In the genomic region with DNA sequence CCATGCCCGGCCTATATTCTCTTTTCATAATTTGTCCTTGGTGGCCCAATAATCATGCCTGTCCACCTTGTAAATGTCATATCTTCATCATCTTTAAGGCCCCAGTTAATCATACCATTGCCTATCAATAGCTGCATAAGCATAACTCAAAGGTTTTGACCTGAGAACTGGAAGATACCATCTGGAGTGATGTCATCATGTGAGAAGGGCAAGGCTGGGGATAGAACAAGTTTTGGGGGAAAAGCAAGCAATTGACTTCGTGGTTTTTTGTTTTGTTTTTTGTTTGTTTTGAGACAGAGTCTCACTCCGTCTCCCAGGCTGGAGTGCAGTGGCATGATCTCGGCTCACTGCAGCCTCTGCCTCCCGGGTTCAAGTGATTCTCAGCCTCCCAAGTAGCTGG, we compare ENCODE assay signal across 19 cellular contexts. TPM values are rescaled to one million over a fixed set of nuclear protein-coding genes. Genes with fewer than 3 reads are reported as not detected.
DNase-seq lines count a peak whose midpoint lies in the region; ATAC-seq and TF ChIP-seq lines count a peak whose summit lies in the region.
"Had no signal": no experiment of that assay in that cellular context is flagged by ENCODE, and none has a peak within 500 bp of the region (broad histone marks: within the 10 kb centered on the region; RNA-seq: fewer than 3 reads in every experiment).

No MANE protein-coding gene starts in this region.

- intact Hi-C loops in activated CD4-positive, alpha-beta T cell treated with anti-CD3 and anti-CD28 coated beads for 36 hours (cut with DNase I, micrococcal nuclease): loop anchor here in 1 of 2 experiments (10.0 kb wide), 1 partner anchor 896 kb away; no protein-coding TSS in a partner anchor
- intact Hi-C loops in CD4-positive, alpha-beta T cell (cut with DNase I, micrococcal nuclease): no loop called here
- intact Hi-C loops in activated CD8-positive, alpha-beta T cell treated with anti-CD3 and anti-CD28 coated beads for 36 hours (cut with micrococcal nuclease): no loop called here
- intact Hi-C loops in dendritic cell treated with granulocyte-macrophage colony-stimulating factor and Interleukin-4, amounts not matched to agents 40 ng/mL and 50 ng/mL, for 4 days (cut with micrococcal nuclease): no loop called here
- intact Hi-C loops in uterus (cut with DNase I; ENCODE audit: low total_unique reads): no loop called here

- no peak for TF ChIP-seq POLR2A in uterus (IDR thresholded peaks at IDR 0.05)

- no peaks in the 10 kb centered on the region for H3K9me3 Mint-ChIP-seq in activated CD4-positive, alpha-beta T cell treated with anti-CD3 and anti-CD28 coated beads for 36 hours (ENCODE audit: low read depth)
- no peaks in the 10 kb centered on the region for H3K9me3 Mint-ChIP-seq in CD4-positive, alpha-beta T cell
- no peaks in the 10 kb centered on the region for H3K9me3 Mint-ChIP-seq in activated CD8-positive, alpha-beta T cell treated with anti-CD3 and anti-CD28 coated beads for 36 hours
- no peaks in the 10 kb centered on the region for H3K9me3 Mint-ChIP-seq in dendritic cell treated with granulocyte-macrophage colony-stimulating factor and Interleukin-4, amounts not matched to agents 40 ng/mL and 50 ng/mL, for 4 days

- H3K27me3 ChIP-seq in CD4-positive, alpha-beta T cell (ENCODE audit: control insufficient read depth, insufficient read depth, low read length): no peaks in the 10 kb centered on the region
- no peaks in the 10 kb centered on the region for H3K27me3 ChIP-seq in uterus
- H3K27me3 ChIP-seq: BE2C, Peyer's patch had no signal

- no peak overlapping the region for H3K27ac ChIP-seq in CD4-positive, alpha-beta T cell (ENCODE audit: low read depth, low read length)
- no peak overlapping the region for H3K27ac ChIP-seq in uterus
- H3K27ac ChIP-seq: 22Rv1, Peyer's patch had no signal

- peak overlapping the region; percentile 90 for H3K27ac Mint-ChIP-seq in activated CD4-positive, alpha-beta T cell treated with anti-CD3 and anti-CD28 coated beads for 36 hours
- peak overlapping the region; percentile 96 for H3K27ac Mint-ChIP-seq in CD4-positive, alpha-beta T cell
- H3K27ac Mint-ChIP-seq in activated CD8-positive, alpha-beta T cell treated with anti-CD3 and anti-CD28 coated beads for 36 hours: peak overlapping the region; percentile 89
- peak overlapping the region; percentile 57 for H3K27ac Mint-ChIP-seq in dendritic cell treated with granulocyte-macrophage colony-stimulating factor and Interleukin-4, amounts not matched to agents 40 ng/mL and 50 ng/mL, for 4 days

- TF ChIP-seq CTCF in CD4-positive, alpha-beta T cell (IDR thresholded peaks at IDR 0.05): no peak
- TF ChIP-seq CTCF in activated CD8-positive, alpha-beta T cell treated with anti-CD3 and anti-CD28 coated beads for 36 hours (IDR thresholded peaks at IDR 0.05): no peak
- TF ChIP-seq CTCF in uterus (IDR thresholded peaks at IDR 0.05): no peak

- ATAC-seq in activated CD4-positive, alpha-beta T cell treated with anti-CD3 and anti-CD28 coated beads for 36 hours: no peak
- ATAC-seq in CD4-positive, alpha-beta T cell (ENCODE audit: poor library complexity): no peak
- ATAC-seq in activated CD8-positive, alpha-beta T cell treated with anti-CD3 and anti-CD28 coated beads for 36 hours: no peak
- ATAC-seq: Right ventricle myocardium inferior had no signal

- peaks cover 77% of the 10 kb centered on the region for H3K36me3 Mint-ChIP-seq in activated CD4-positive, alpha-beta T cell treated with anti-CD3 and anti-CD28 coated beads for 36 hours (ENCODE audit: low read depth)
- peaks cover 78% of the 10 kb centered on the region for H3K36me3 Mint-ChIP-seq in CD4-positive, alpha-beta T cell (ENCODE audit: low read depth)
- H3K36me3 Mint-ChIP-seq in activated CD8-positive, alpha-beta T cell treated with anti-CD3 and anti-CD28 coated beads for 36 hours (ENCODE audit: low read depth): peaks cover 75% of the 10 kb centered on the region
- H3K36me3 Mint-ChIP-seq in dendritic cell treated with granulocyte-macrophage colony-stimulating factor and Interleukin-4, amounts not matched to agents 40 ng/mL and 50 ng/mL, for 4 days (ENCODE audit: low read depth): peaks cover 60% of the 10 kb centered on the region

- peaks cover 0 to 6% of the 10 kb centered on the region in 2 donors for H3K4me1 ChIP-seq in uterus
- H3K4me1 ChIP-seq: BE2C had no signal

- H3K36me3 ChIP-seq in uterus: no peaks in the 10 kb centered on the region
- H3K36me3 ChIP-seq: BE2C had no signal

- H3K9me3 ChIP-seq in CD4-positive, alpha-beta T cell (ENCODE audit: control insufficient read depth, low read length): no peaks in the 10 kb centered on the region
- H3K9me3 ChIP-seq in uterus: no peaks in the 10 kb centered on the region
- H3K9me3 ChIP-seq: BE2C, Peyer's patch had no signal

- no peak overlapping the region for H3K4me3 Mint-ChIP-seq in activated CD4-positive, alpha-beta T cell treated with anti-CD3 and anti-CD28 coated beads for 36 hours
- peak overlapping the region; percentile 12 for H3K4me3 Mint-ChIP-seq in CD4-positive, alpha-beta T cell
- H3K4me3 Mint-ChIP-seq in activated CD8-positive, alpha-beta T cell treated with anti-CD3 and anti-CD28 coated beads for 36 hours: no peak overlapping the region
- no peak overlapping the region for H3K4me3 Mint-ChIP-seq in dendritic cell treated with granulocyte-macrophage colony-stimulating factor and Interleukin-4, amounts not matched to agents 40 ng/mL and 50 ng/mL, for 4 days

- no peak for DNase-seq in activated CD4-positive, alpha-beta T cell treated with anti-CD3 and anti-CD28 coated beads for 36 hours
- DNase-seq in activated CD4-positive, alpha-beta T cell treated with anti-CD3 and anti-CD28 coated beads for 4 hours: no peak
- no peak for DNase-seq in CD4-positive, alpha-beta T cell
- DNase-seq in activated CD8-positive, alpha-beta T cell treated with anti-CD3 and anti-CD28 coated beads for 36 hours: no peak
- DNase-seq in uterus: no peak
- no peak for DNase-seq in NCI-H446 (lab: John Stamatoyannopoulos, UW)
- no peak for DNase-seq in H4 (ENCODE audit: low spot score)
- DNase-seq: BE2C, DMS79 treated with DMSO at 0.1 percent for 48 hours, HCEC 1CT, KBM-7, NCI-H1048, NCI-H1436 treated with DMSO at 0.1 percent for 48 hours, NCI-H2081 treated with DMSO at 0.1 percent for 48 hours, NCI-H524, Peyer's patch had no signal

- H3K27me3 Mint-ChIP-seq in activated CD4-positive, alpha-beta T cell treated with anti-CD3 and anti-CD28 coated beads for 36 hours: no peaks in the 10 kb centered on the region
- no peaks in the 10 kb centered on the region for H3K27me3 Mint-ChIP-seq in CD4-positive, alpha-beta T cell
- H3K27me3 Mint-ChIP-seq in activated CD8-positive, alpha-beta T cell treated with anti-CD3 and anti-CD28 coated beads for 36 hours: no peaks in the 10 kb centered on the region
- H3K27me3 Mint-ChIP-seq in dendritic cell treated with granulocyte-macrophage colony-stimulating factor and Interleukin-4, amounts not matched to agents 40 ng/mL and 50 ng/mL, for 4 days: no peaks in the 10 kb centered on the region

- H3K4me3 ChIP-seq in uterus: no peak overlapping the region
- H3K4me3 ChIP-seq: Peyer's patch had no signal

- peaks cover 84% of the 10 kb centered on the region for H3K4me1 Mint-ChIP-seq in activated CD4-positive, alpha-beta T cell treated with anti-CD3 and anti-CD28 coated beads for 36 hours
- H3K4me1 Mint-ChIP-seq in CD4-positive, alpha-beta T cell (ENCODE audit: low read depth): peaks cover 83% of the 10 kb centered on the region
- peaks cover 76% of the 10 kb centered on the region for H3K4me1 Mint-ChIP-seq in activated CD8-positive, alpha-beta T cell treated with anti-CD3 and anti-CD28 coated beads for 36 hours (ENCODE audit: low read depth)
- H3K4me1 Mint-ChIP-seq in dendritic cell treated with granulocyte-macrophage colony-stimulating factor and Interleukin-4, amounts not matched to agents 40 ng/mL and 50 ng/mL, for 4 days (ENCODE audit: low read depth): peaks cover 60% of the 10 kb centered on the region

- POLR2A ChIA-PET in activated CD4-positive, alpha-beta T cell treated with anti-CD3 and anti-CD28 coated beads for 36 hours (lab: Charles Lee): no interaction called here
- POLR2A ChIA-PET in CD4-positive, alpha-beta T cell (lab: Charles Lee): interaction anchor here (2.9 to 4.5 kb wide), 3 partner anchors 11 to 17 kb away, joined by 19 to 45 read pairs (median 29); a partner anchor contains a TSS
- POLR2A ChIA-PET in activated CD8-positive, alpha-beta T cell treated with anti-CD3 and anti-CD28 coated beads for 36 hours (lab: Charles Lee): interaction anchor here (0.6 to 1.8 kb wide), 2 partner anchors 40 to 629 kb away, joined by 3 to 6 read pairs; no protein-coding TSS in a partner anchor

- CTCF ChIA-PET in activated CD4-positive, alpha-beta T cell treated with anti-CD3 and anti-CD28 coated beads for 36 hours (lab: Charles Lee): no interaction called here
- CTCF ChIA-PET in CD4-positive, alpha-beta T cell (lab: Charles Lee): no interaction called here
- CTCF ChIA-PET in activated CD8-positive, alpha-beta T cell treated with anti-CD3 and anti-CD28 coated beads for 36 hours (lab: Charles Lee): interaction anchor here (1.1 to 2.8 kb wide), 2 partner anchors 36 to 242 kb away, joined by 3 to 9 read pairs; no protein-coding TSS in a partner anchor

RNA-seq across cellular contexts. Expression of a gene that starts 6.2 kb away (rescaled TPM):
- 10 to 100 TPM; 29.2 to 32.0 TPM for total RNA-seq in activated CD4-positive, alpha-beta T cell treated with anti-CD3 and anti-CD28 coated beads for 36 hours
- 10 to 100 TPM; 19.2 to 19.3 TPM for total RNA-seq in CD4-positive, alpha-beta T cell
- total RNA-seq in activated CD8-positive, alpha-beta T cell treated with anti-CD3 and anti-CD28 coated beads for 36 hours: 10 to 100 TPM; 24.0 to 26.2 TPM
- 10 to 100 TPM in 2 of 4 donors, 1 to 10 TPM in 2; 1.2 to 21.2 (median 7.4) TPM for total RNA-seq in uterus
- 9.9 and 12.8 TPM in 2 replicates for total RNA-seq in H4 (2014; rRNA removed; shearing (Covaris generic))

RNA-seq across cellular contexts. Expression of a gene that starts 16.8 kb away (rescaled TPM):
- total RNA-seq in activated CD4-positive, alpha-beta T cell treated with anti-CD3 and anti-CD28 coated beads for 36 hours: 10 to 100 TPM; 32.3 to 36.3 TPM
- 10 to 100 TPM; 27.3 to 28.9 TPM for total RNA-seq in CD4-positive, alpha-beta T cell
- 10 to 100 TPM; 34.7 to 36.8 TPM for total RNA-seq in activated CD8-positive, alpha-beta T cell treated with anti-CD3 and anti-CD28 coated beads for 36 hours
- total RNA-seq in uterus: 10 to 100 TPM; 22.9 to 51.5 (median 40.3) TPM
- 28.2 and 34.6 TPM in 2 replicates for total RNA-seq in H4 (2014; rRNA removed; shearing (Covaris generic))
